Comparison of ENCODE assay signal across 1 cellular context in the genomic region with DNA sequence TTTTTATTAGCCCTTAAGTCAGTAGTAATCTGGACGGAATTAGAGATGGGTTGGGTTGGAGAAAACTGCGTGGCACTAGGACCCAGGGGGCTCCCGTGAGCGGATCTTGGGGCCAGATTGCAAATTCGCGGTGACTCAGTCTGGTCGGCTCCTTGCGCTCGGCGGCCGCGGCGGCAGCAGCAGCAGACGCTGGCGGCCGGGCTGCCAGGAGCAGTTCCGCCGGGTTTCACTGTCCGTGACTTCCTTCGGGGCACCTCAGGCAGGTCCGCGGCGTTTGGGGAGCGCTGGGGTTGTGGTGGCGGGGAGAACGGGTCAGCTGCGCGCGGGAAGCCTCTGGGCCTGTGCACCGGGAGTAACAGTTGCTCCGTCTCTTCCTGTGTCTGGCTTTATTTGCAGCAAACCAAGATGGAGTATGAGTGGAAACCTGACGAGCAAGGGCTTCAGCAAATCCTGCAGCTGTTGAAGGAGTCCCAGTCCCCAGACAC.
TF ChIP-seq lines count a peak whose summit lies in the region.

No MANE protein-coding gene starts in this region.

TF ChIP-seq in H1, 55 proteins besides CTCF, POLR2A, EP300 and RAD21:
- TF ChIP-seq CHD2 (IDR thresholded peaks at IDR 0.05; ENCODE audit: low read length) (no peak), RBBP5 (IDR thresholded peaks at IDR 0.05; ENCODE audit: borderline replicate concordance, low read depth, low read length) (peak; percentile 76), CBX5 (IDR thresholded peaks at IDR 0.05; ENCODE audit: low read depth, low read length) (no peak), GABPA (IDR thresholded peaks at IDR 0.05; ENCODE audit: borderline replicate concordance, insufficient read depth, low read length) (no peak), MAFK (IDR thresholded peaks at IDR 0.05; ENCODE audit: low read depth, low read length) (peak; percentile 12; the same call in 1 of the 2 replicates), SRF (IDR thresholded peaks at IDR 0.05; ENCODE audit: low read depth, low read length) (no peak), KDM1A (IDR thresholded peaks at IDR 0.05; ENCODE audit: borderline replicate concordance, low read length) (no peak), SIRT6 (IDR thresholded peaks at IDR 0.05; ENCODE audit: low read length) (no peak), FOSL1 (IDR thresholded peaks at IDR 0.05; ENCODE audit: insufficient read depth, low read depth, low read length) (peak; percentile 99), POU5F1 (IDR thresholded peaks at IDR 0.05; ENCODE audit: low read depth, low read length) (no peak), CHD7 (IDR thresholded peaks at IDR 0.05; ENCODE audit: insufficient replicate concordance, low read length) (no peak), JUN (IDR thresholded peaks at IDR 0.05; ENCODE audit: low read depth, low read length) (0 out of 2 replicates have a peak, but pooled peaks have one; percentile 64), EGR1 (IDR thresholded peaks at IDR 0.05; ENCODE audit: borderline replicate concordance, low read depth, low read length) (peak; percentile 84), SP1 (IDR thresholded peaks at IDR 0.05; ENCODE audit: low read depth, low read length) (peak; percentile 77), SP2 (IDR thresholded peaks at IDR 0.05; ENCODE audit: low read length) (no peak), HDAC2 (IDR thresholded peaks at IDR 0.05; ENCODE audit: borderline replicate concordance in 1 of 2, low read depth in 2 of 2, low read length in 2 of 2) (peak in 1 of 2 experiments; percentile 51; a peak in 1 of 4 replicates), JUND (IDR thresholded peaks at IDR 0.05; ENCODE audit: low read length) (peak; percentile 90), EZH2 (IDR thresholded peaks at IDR 0.05; ENCODE audit: low read depth, low read length, severe bottlenecking) (no peak), PHF8 (conservative IDR thresholded peaks at IDR 0.05; ENCODE audit: low read depth, low read length) (peak; percentile 96), NANOG (IDR thresholded peaks at IDR 0.05; ENCODE audit: insufficient read depth, low read depth, low read length, poor library complexity, severe bottlenecking) (no peak), SP4 (IDR thresholded peaks at IDR 0.05; ENCODE audit: low read length) (no peak), TEAD4 (IDR thresholded peaks at IDR 0.05; ENCODE audit: low read depth, low read length) (peak; percentile 35; the same call in 1 of the 2 replicates), GTF2F1 (IDR thresholded peaks at IDR 0.05; ENCODE audit: borderline replicate concordance, low read depth, low read length) (no peak; the same call in 1 of the 2 replicates), ATF3 (IDR thresholded peaks at IDR 0.05; ENCODE audit: insufficient read depth, low read depth, low read length) (no peak), TAF1 (IDR thresholded peaks at IDR 0.05; ENCODE audit: low read depth, low read length) (peak; percentile 99), CEBPB (IDR thresholded peaks at IDR 0.05; ENCODE audit: low read depth, low read length) (no peak), TAF7 (optimal IDR thresholded peaks at IDR 0.05; ENCODE audit: borderline replicate concordance, low read depth, low read length) (peak; percentile 95), YY1 (IDR thresholded peaks at IDR 0.05; ENCODE audit: low read depth, low read length) (peak; percentile 39; the same call in 1 of the 2 replicates), SIX5 (IDR thresholded peaks at IDR 0.05; ENCODE audit: low read depth, low read length) (no peak), SAP30 (IDR thresholded peaks at IDR 0.05; ENCODE audit: insufficient read depth, insufficient replicate concordance, low read length) (no peak), RNF2 (IDR thresholded peaks at IDR 0.05; ENCODE audit: borderline replicate concordance, low read depth, low read length, missing control alignments, poor library complexity, severe bottlenecking) (no peak), RFX5 (IDR thresholded peaks at IDR 0.05; ENCODE audit: borderline replicate concordance, low read depth, low read length) (no peak), ZNF274 (IDR thresholded peaks at IDR 0.05; ENCODE audit: borderline replicate concordance, extremely low read depth, low read length) (no peak), TCF12 (IDR thresholded peaks at IDR 0.05; ENCODE audit: low read depth, low read length) (0 out of 2 replicates have a peak, but pooled peaks have one; percentile 38), CHD1 (IDR thresholded peaks at IDR 0.05; ENCODE audit: low read depth, low read length) (no peak), KDM4A (IDR thresholded peaks at IDR 0.05; ENCODE audit: low read depth, low read length, severe bottlenecking) (no peak), MAX (IDR thresholded peaks at IDR 0.05) (peak; percentile 4; the same call in 1 of the 2 replicates), SIN3A (conservative IDR thresholded peaks at IDR 0.05 in 1 of 2, IDR thresholded peaks at IDR 0.05 in 1 of 2; ENCODE audit: low read depth in 1 of 2, low read length in 2 of 2) (no peak; a peak in 1 of 4 replicates), BACH1 (IDR thresholded peaks at IDR 0.05; ENCODE audit: low read length) (no peak), POLR2AphosphoS5 (IDR thresholded peaks at IDR 0.05; ENCODE audit: low read depth, low read length) (peak; percentile 97), TBP (IDR thresholded peaks at IDR 0.05; ENCODE audit: low read depth, low read length) (peak; percentile 94), HDAC6 (IDR thresholded peaks at IDR 0.05; ENCODE audit: low read depth, low read length) (no peak), CREB1 (IDR thresholded peaks at IDR 0.05) (no peak; the same call in 1 of the 2 replicates), ASH2L (IDR thresholded peaks at IDR 0.05; ENCODE audit: low read length) (peak; percentile 95), SUZ12 (IDR thresholded peaks at IDR 0.05; ENCODE audit: low read length) (no peak), KDM5A (IDR thresholded peaks at IDR 0.05; ENCODE audit: low read length) (no peak), RXRA (IDR thresholded peaks at IDR 0.05; ENCODE audit: insufficient read depth, low read depth, low read length) (no peak), BRCA1 (IDR thresholded peaks at IDR 0.05; ENCODE audit: low read depth, low read length) (no peak)
- TF ChIP-seq, protein P1, sequence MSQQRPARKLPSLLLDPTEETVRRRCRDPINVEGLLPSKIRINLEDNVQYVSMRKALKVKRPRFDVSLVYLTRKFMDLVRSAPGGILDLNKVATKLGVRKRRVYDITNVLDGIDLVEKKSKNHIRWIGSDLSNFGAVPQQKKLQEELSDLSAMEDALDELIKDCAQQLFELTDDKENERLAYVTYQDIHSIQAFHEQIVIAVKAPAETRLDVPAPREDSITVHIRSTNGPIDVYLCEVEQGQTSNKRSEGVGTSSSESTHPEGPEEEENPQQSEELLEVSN (IDR thresholded peaks at IDR 0.05): no peak
- TF ChIP-seq, protein P2, sequence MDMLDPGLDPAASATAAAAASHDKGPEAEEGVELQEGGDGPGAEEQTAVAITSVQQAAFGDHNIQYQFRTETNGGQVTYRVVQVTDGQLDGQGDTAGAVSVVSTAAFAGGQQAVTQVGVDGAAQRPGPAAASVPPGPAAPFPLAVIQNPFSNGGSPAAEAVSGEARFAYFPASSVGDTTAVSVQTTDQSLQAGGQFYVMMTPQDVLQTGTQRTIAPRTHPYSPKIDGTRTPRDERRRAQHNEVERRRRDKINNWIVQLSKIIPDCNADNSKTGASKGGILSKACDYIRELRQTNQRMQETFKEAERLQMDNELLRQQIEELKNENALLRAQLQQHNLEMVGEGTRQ (IDR thresholded peaks at IDR 0.05; ENCODE audit: low read length): no peak
- TF ChIP-seq, protein P3, sequence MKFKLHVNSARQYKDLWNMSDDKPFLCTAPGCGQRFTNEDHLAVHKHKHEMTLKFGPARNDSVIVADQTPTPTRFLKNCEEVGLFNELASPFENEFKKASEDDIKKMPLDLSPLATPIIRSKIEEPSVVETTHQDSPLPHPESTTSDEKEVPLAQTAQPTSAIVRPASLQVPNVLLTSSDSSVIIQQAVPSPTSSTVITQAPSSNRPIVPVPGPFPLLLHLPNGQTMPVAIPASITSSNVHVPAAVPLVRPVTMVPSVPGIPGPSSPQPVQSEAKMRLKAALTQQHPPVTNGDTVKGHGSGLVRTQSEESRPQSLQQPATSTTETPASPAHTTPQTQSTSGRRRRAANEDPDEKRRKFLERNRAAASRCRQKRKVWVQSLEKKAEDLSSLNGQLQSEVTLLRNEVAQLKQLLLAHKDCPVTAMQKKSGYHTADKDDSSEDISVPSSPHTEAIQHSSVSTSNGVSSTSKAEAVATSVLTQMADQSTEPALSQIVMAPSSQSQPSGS (IDR thresholded peaks at IDR 0.05; ENCODE audit: low read length): 0 out of 2 replicates have a peak, but pooled peaks have one; percentile 29
